ENCODE assay signal across 22 cellular contexts in the genomic region with DNA sequence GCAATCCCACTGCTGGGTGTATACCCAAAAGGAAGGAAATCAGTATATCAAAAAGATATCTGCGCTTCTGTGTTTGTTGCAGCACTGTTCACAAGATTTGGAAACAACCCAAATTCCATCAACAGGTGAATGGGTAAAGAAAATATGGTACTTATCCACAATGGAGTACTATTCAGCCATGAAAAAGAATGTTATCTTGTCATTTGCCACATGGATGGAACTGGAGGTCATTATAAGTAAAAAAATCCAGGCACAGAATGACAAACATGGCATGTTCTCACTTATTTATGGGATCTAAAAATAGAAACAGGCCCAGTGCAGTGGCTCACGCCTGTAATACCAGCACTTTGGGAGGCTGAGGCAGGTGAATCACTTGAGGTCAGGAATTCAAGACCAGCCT. TPM values are rescaled to one million over a fixed set of nuclear protein-coding genes. Genes with fewer than 3 reads are reported as not detected.
DNase-seq lines count a peak whose midpoint lies in the region; ATAC-seq and TF ChIP-seq lines count a peak whose summit lies in the region.
"Had no signal": no experiment of that assay in that cellular context is flagged by ENCODE, and none has a peak within 500 bp of the region (broad histone marks: within the 10 kb centered on the region; RNA-seq: fewer than 3 reads in every experiment).

No MANE protein-coding gene starts in this region.

- H3K27ac Mint-ChIP-seq in activated T-cell treated with anti-CD3 and anti-CD28 coated beads, Interleukin-2, amount 50 U/mL, for 24 hours: peak overlapping the region; percentile 42
- H3K27ac Mint-ChIP-seq in immature natural killer cell (peak overlapping the region in 5 of 6 donors; percentile 76 to 90 (median 87)), nephron progenitor cell (no peak overlapping the region)
- peak overlapping the region; percentile 14 for H3K27ac Mint-ChIP-seq in stimulated activated memory B cell treated with anti-CD40 and anti-IgM and Interleukin-4, amounts not matched to agents 10 μg/mL and 1 μg/mL and 100 μg/mL, for 72 hours
- H3K27ac Mint-ChIP-seq: GM23338 had no signal

- peaks cover 54% of the 10 kb centered on the region for H3K36me3 Mint-ChIP-seq in activated T-cell treated with anti-CD3 and anti-CD28 coated beads, Interleukin-2, amount 50 U/mL, for 24 hours (ENCODE audit: low read depth)
- peaks cover 36% of the 10 kb centered on the region for H3K36me3 Mint-ChIP-seq in activated T-cell treated with anti-CD3 and anti-CD28 coated beads, Interleukin-2, amount 50 U/mL, for 4 hours (ENCODE audit: insufficient read depth)
- H3K36me3 Mint-ChIP-seq in immature natural killer cell (peaks cover 0 to 11% (median 4%) of the 10 kb centered on the region in 3 donors), nephron progenitor cell (ENCODE audit: low read depth) (no peaks in the 10 kb centered on the region)
- peaks cover 52% of the 10 kb centered on the region for H3K36me3 Mint-ChIP-seq in stimulated activated memory B cell treated with anti-CD40 and anti-IgM and Interleukin-4, amounts not matched to agents 10 μg/mL and 1 μg/mL and 100 μg/mL, for 72 hours

- peaks cover 75% of the 10 kb centered on the region for H3K4me1 ChIP-seq in OCI-LY1 (ENCODE audit: insufficient read depth, low read length, severe bottlenecking)

- no peak overlapping the region for H3K4me3 Mint-ChIP-seq in activated T-cell treated with anti-CD3 and anti-CD28 coated beads, Interleukin-2, amount 50 U/mL, for 24 hours
- no peak overlapping the region for H3K4me3 Mint-ChIP-seq in activated T-cell treated with anti-CD3 and anti-CD28 coated beads, Interleukin-2, amount 50 U/mL, for 4 hours
- H3K4me3 Mint-ChIP-seq in immature natural killer cell (peak overlapping the region in 1 of 5 donors; percentile 19), nephron progenitor cell (no peak overlapping the region)
- H3K4me3 Mint-ChIP-seq in stimulated activated memory B cell treated with anti-CD40 and anti-IgM and Interleukin-4, amounts not matched to agents 10 μg/mL and 1 μg/mL and 100 μg/mL, for 72 hours: no peak overlapping the region
- H3K4me3 Mint-ChIP-seq: GM23338 had no signal

- H4K20me1 ChIP-seq in OCI-LY1 (ENCODE audit: insufficient read depth, low read length): no peaks in the 10 kb centered on the region

- ATAC-seq in activated T-cell treated with anti-CD3 and anti-CD28 coated beads, Interleukin-2, amount 50 U/mL, for 4 hours: no peak
- ATAC-seq in stimulated activated memory B cell treated with anti-CD40 and anti-IgM and Interleukin-4, amounts not matched to agents 10 μg/mL and 1 μg/mL and 100 μg/mL, for 72 hours: no peak
- ATAC-seq in GM19397 (IDR thresholded peaks at IDR 0.05; ENCODE audit: unreplicated experiment): no peak
- ATAC-seq: GM23338, HCT116, HepG2 had no signal

- H3K4me1 Mint-ChIP-seq in activated T-cell treated with anti-CD3 and anti-CD28 coated beads, Interleukin-2, amount 50 U/mL, for 24 hours (ENCODE audit: low read depth): peaks cover 86% of the 10 kb centered on the region
- H3K4me1 Mint-ChIP-seq in activated T-cell treated with anti-CD3 and anti-CD28 coated beads, Interleukin-2, amount 50 U/mL, for 4 hours (ENCODE audit: low read depth): peaks cover 86% of the 10 kb centered on the region
- H3K4me1 Mint-ChIP-seq in immature natural killer cell (peaks cover 88 to 97% of the 10 kb centered on the region in 2 donors), nephron progenitor cell (no peaks in the 10 kb centered on the region)
- peaks cover 90% of the 10 kb centered on the region for H3K4me1 Mint-ChIP-seq in stimulated activated memory B cell treated with anti-CD40 and anti-IgM and Interleukin-4, amounts not matched to agents 10 μg/mL and 1 μg/mL and 100 μg/mL, for 72 hours
- H3K4me1 Mint-ChIP-seq: GM23338 had no signal

- H3K4me2 ChIP-seq in OCI-LY1 (ENCODE audit: low read length): no peak overlapping the region
- H3K4me2 ChIP-seq: GM23338, PC-9 had no signal

- peaks cover 96% of the 10 kb centered on the region for H3K79me2 ChIP-seq in OCI-LY1 (ENCODE audit: insufficient read depth, low read length)

- no peaks in the 10 kb centered on the region for H3K27me3 ChIP-seq in OCI-LY1 (ENCODE audit: insufficient read depth, low read length)

- H3K36me3 ChIP-seq in OCI-LY1 (ENCODE audit: insufficient read depth, low read length): peaks cover 59% of the 10 kb centered on the region

- H3K4me3 ChIP-seq in OCI-LY1 (ENCODE audit: low read depth, low read length, poor library complexity, severe bottlenecking): no peak overlapping the region
- H3K4me3 ChIP-seq: GM23338, PC-9 had no signal

- no peaks in the 10 kb centered on the region for H3K9me3 Mint-ChIP-seq in activated T-cell treated with anti-CD3 and anti-CD28 coated beads, Interleukin-2, amount 50 U/mL, for 24 hours
- H3K9me3 Mint-ChIP-seq in activated T-cell treated with anti-CD3 and anti-CD28 coated beads, Interleukin-2, amount 50 U/mL, for 4 hours: no peaks in the 10 kb centered on the region
- H3K9me3 Mint-ChIP-seq in immature natural killer cell (no peaks in the 10 kb centered on the region), nephron progenitor cell (no peaks in the 10 kb centered on the region)
- H3K9me3 Mint-ChIP-seq in stimulated activated memory B cell treated with anti-CD40 and anti-IgM and Interleukin-4, amounts not matched to agents 10 μg/mL and 1 μg/mL and 100 μg/mL, for 72 hours: no peaks in the 10 kb centered on the region
- H3K9me3 Mint-ChIP-seq: GM23338 had no signal

- no peak overlapping the region for H3K9ac ChIP-seq in OCI-LY1 (ENCODE audit: low read length)

- 0 out of 2 replicates have a peak, but pooled peaks cover 3% of the 10 kb centered on the region for H3K9me3 ChIP-seq in OCI-LY1 (ENCODE audit: low read length)
- H3K9me3 ChIP-seq: Caco-2 had no signal

- no peak for DNase-seq in activated T-cell treated with anti-CD3 and anti-CD28 coated beads, Interleukin-2, amount 50 U/mL, for 24 hours
- DNase-seq in activated T-cell treated with anti-CD3 and anti-CD28 coated beads, Interleukin-2, amount 50 U/mL, for 4 hours: no peak
- no peak for DNase-seq in immature natural killer cell
- no peak for DNase-seq in NCI-H524 (lab: John Stamatoyannopoulos, UW)
- no peak for DNase-seq in nephron progenitor cell
- DNase-seq: 8988T, Caco-2, DMS153, KG1, NCI-H1436, NCI-H2029 treated with DMSO at 0.1 percent for 48 hours, NCI-H2171 treated with DMSO at 0.1 percent for 48 hours, NCI-H446 treated with DMSO at 0.1 percent for 48 hours, NCI-H748 treated with DMSO at 0.1 percent for 48 hours, PC-9 had no signal

- H3K9me2 ChIP-seq in OCI-LY1 (ENCODE audit: low read depth, low read length): no peaks in the 10 kb centered on the region

- TF ChIP-seq CTCF in OCI-LY1 (IDR thresholded peaks at IDR 0.05; ENCODE audit: low read length) (no peak), nephron progenitor cell (IDR thresholded peaks at IDR 0.05) (no peak)

- H2AFZ ChIP-seq in OCI-LY1 (ENCODE audit: low read length): no peak overlapping the region
- H2AFZ ChIP-seq: GM23338, PC-9 had no signal

- no peaks in the 10 kb centered on the region for H3F3A ChIP-seq in OCI-LY1 (ENCODE audit: insufficient read depth, low read length)

- H3K27me3 Mint-ChIP-seq in activated T-cell treated with anti-CD3 and anti-CD28 coated beads, Interleukin-2, amount 50 U/mL, for 24 hours: no peaks in the 10 kb centered on the region
- no peaks in the 10 kb centered on the region for H3K27me3 Mint-ChIP-seq in activated T-cell treated with anti-CD3 and anti-CD28 coated beads, Interleukin-2, amount 50 U/mL, for 4 hours (ENCODE audit: low read depth)
- H3K27me3 Mint-ChIP-seq in immature natural killer cell (ENCODE audit: low read depth in 3 of 3): peaks cover 2 to 6% (median 5%) of the 10 kb centered on the region in 3 donors
- no peaks in the 10 kb centered on the region for H3K27me3 Mint-ChIP-seq in stimulated activated memory B cell treated with anti-CD40 and anti-IgM and Interleukin-4, amounts not matched to agents 10 μg/mL and 1 μg/mL and 100 μg/mL, for 72 hours
- peaks cover 26% of the 10 kb centered on the region for H3K27me3 Mint-ChIP-seq in nephron progenitor cell (ENCODE audit: low read depth, poor library complexity)

- peak overlapping the region; percentile 52 for H3K27ac ChIP-seq in OCI-LY1 (ENCODE audit: low read depth, low read length, poor library complexity, severe bottlenecking)
- H3K27ac ChIP-seq: PC-9 had no signal

RNA-seq across cellular contexts. Expression of gene APBB1IP, which starts 15.7 kb away (rescaled TPM):
- 10 to 100 TPM; 40.6 to 44.8 (median 41.8) TPM for total RNA-seq in activated T-cell treated with anti-CD3 and anti-CD28 coated beads, Interleukin-2, amount 50 U/mL, for 4 hours
- polyA plus RNA-seq in immature natural killer cell: 10 to 100 TPM; 22.0 to 83.5 (median 29.8) TPM
- total RNA-seq: HepG2, PC-9, SK-MEL-5 had no signal
